In genomic region chr11:68297494-68297811, GRCh38 we compare ENCODE assay signal across 11 cellular contexts. TPM values are rescaled to one million over a fixed set of nuclear protein-coding genes. Genes with fewer than 3 reads are reported as not detected.
DNase-seq lines count a peak whose midpoint lies in the region; ATAC-seq, FAIRE-seq and TF ChIP-seq lines count a peak whose summit lies in the region.
"Had no signal": no experiment of that assay in that cellular context is flagged by ENCODE, and none has a peak within 500 bp of the region (broad histone marks: within the 10 kb centered on the region; RNA-seq: fewer than 3 reads in every experiment).

No MANE protein-coding gene starts in this region.

- H3K27me3 ChIP-seq in DND-41 (ENCODE audit: insufficient read depth, low read length, poor library complexity), result no peaks in the 10 kb centered on the region
- no peaks in the 10 kb centered on the region for H3K27me3 ChIP-seq in PC-9 (ENCODE audit: insufficient read depth, low read depth)
- peaks cover 0 to 2% of the 10 kb centered on the region in 2 experiments for H3K27me3 ChIP-seq in endothelial cell of umbilical vein (ENCODE audit: control insufficient read depth in 2 of 2, insufficient read depth in 2 of 2, low read length in 2 of 2)
- no peaks in the 10 kb centered on the region for H3K27me3 ChIP-seq in rectal smooth muscle tissue (ENCODE audit: control insufficient read depth, insufficient read depth, low read length)
- H3K27me3 ChIP-seq in gastrocnemius medialis, result no peaks in the 10 kb centered on the region

- H3K4me1 ChIP-seq in DND-41 (ENCODE audit: insufficient read depth, low read length), result peaks cover 7% of the 10 kb centered on the region
- peaks cover 9% of the 10 kb centered on the region for H3K4me1 ChIP-seq in PC-9 (replicated peaks; ENCODE audit: insufficient read depth)
- H3K4me1 ChIP-seq in endothelial cell of umbilical vein (ENCODE audit: control insufficient read depth, extremely low read depth, insufficient read depth, low read length), result peaks cover 4% of the 10 kb centered on the region
- H3K4me1 ChIP-seq in rectal smooth muscle tissue (ENCODE audit: control insufficient read depth, insufficient read depth, low read length), result peaks cover 2% of the 10 kb centered on the region
- peaks cover 0 to 7% of the 10 kb centered on the region in 2 donors for H3K4me1 ChIP-seq in gastrocnemius medialis

- peaks cover 8% of the 10 kb centered on the region; the same call in 1 of the 2 replicates for H4K20me1 ChIP-seq in DND-41 (ENCODE audit: insufficient read depth, low read length)
- no peaks in the 10 kb centered on the region for H4K20me1 ChIP-seq in PC-9 (ENCODE audit: insufficient read depth)
- H4K20me1 ChIP-seq in endothelial cell of umbilical vein (replicated peaks; ENCODE audit: control insufficient read depth, extremely low read depth, insufficient read depth, low read length), result no peaks in the 10 kb centered on the region

- TF ChIP-seq CTCF in DND-41 (IDR thresholded peaks at IDR 0.05; ENCODE audit: borderline replicate concordance, extremely low read depth, low read length, poor library complexity, severe bottlenecking), result no peak
- TF ChIP-seq CTCF in PC-9 (conservative IDR thresholded peaks at IDR 0.05), result no peak
- no peak for TF ChIP-seq CTCF in endothelial cell of umbilical vein (IDR thresholded peaks at IDR 0.05; ENCODE audit: extremely low read depth in 1 of 2, insufficient read depth in 1 of 2, low read depth in 1 of 2, low read length in 2 of 2)
- TF ChIP-seq CTCF in gastrocnemius medialis (IDR thresholded peaks at IDR 0.05 in 4 of 5, conservative IDR thresholded peaks at IDR 0.05 in 1 of 5), result no peak

- H3K4me2 ChIP-seq in DND-41 (ENCODE audit: insufficient read depth, low read length) (peak overlapping the region; percentile 55; the same call in 1 of the 2 replicates), PC-9 (peak overlapping the region; percentile 10; the same call in 1 of the 2 replicates), endothelial cell of umbilical vein (ENCODE audit: insufficient read depth, low read length) (no peak overlapping the region)

- no peaks in the 10 kb centered on the region for H3K36me3 Mint-ChIP-seq in activated T-cell treated with anti-CD3 and anti-CD28 coated beads, Interleukin-2, amount 50 U/mL, for 4 hours (ENCODE audit: insufficient read depth)
- H3K36me3 Mint-ChIP-seq in activated T-cell treated with anti-CD3 and anti-CD28 coated beads, Interleukin-2, amount 50 U/mL, for 24 hours (ENCODE audit: low read depth), result no peaks in the 10 kb centered on the region
- H3K36me3 Mint-ChIP-seq: naive thymus-derived CD8-positive, alpha-beta T cell had no signal

- peak overlapping the region in 1 of 2 experiments; percentile 38; a peak in 1 of 4 replicates for H3K4me3 ChIP-seq in DND-41 (ENCODE audit: low read depth in 1 of 2, low read length in 2 of 2)
- no peak overlapping the region for H3K4me3 ChIP-seq in PC-9
- H3K4me3 ChIP-seq in endothelial cell of umbilical vein (replicated peaks in 1 of 3; ENCODE audit: insufficient read depth in 1 of 3, low read depth in 1 of 3, low read length in 3 of 3), result no peak overlapping the region
- H3K4me3 ChIP-seq in rectal smooth muscle tissue (ENCODE audit: low read length), result peak overlapping the region; percentile 37
- H3K4me3 ChIP-seq in gastrocnemius medialis, result peak overlapping the region in 1 of 4 donors; percentile 16
- H3K4me3 ChIP-seq: psoas muscle had no signal

- DNase-seq in DND-41, result no peak
- DNase-seq in PC-9, result no peak
- DNase-seq in endothelial cell of umbilical vein (ENCODE audit: low read depth, low spot score), result no peak
- DNase-seq in activated T-cell treated with anti-CD3 and anti-CD28 coated beads, Interleukin-2, amount 50 U/mL, for 48 hours, result no peak
- DNase-seq in activated T-cell treated with anti-CD3 and anti-CD28 coated beads, Interleukin-2, amount 50 U/mL, for 4 hours, result no peak
- DNase-seq in activated T-cell treated with anti-CD3 and anti-CD28 coated beads, Interleukin-2, amount 50 U/mL, for 24 hours, result no peak
- DNase-seq in gastrocnemius medialis, result no peak
- DNase-seq: NCI-H1694 treated with DMSO at 0.1 percent for 48 hours had no signal

- H3K9me3 ChIP-seq in DND-41 (ENCODE audit: insufficient read depth, low read length, severe bottlenecking) (no peaks in the 10 kb centered on the region), PC-9 (ENCODE audit: insufficient read depth, low read depth) (no peaks in the 10 kb centered on the region), endothelial cell of umbilical vein (replicated peaks; ENCODE audit: control insufficient read depth, insufficient read depth, low read length) (no peaks in the 10 kb centered on the region), gastrocnemius medialis (no peaks in the 10 kb centered on the region)
- H3K9me3 ChIP-seq: psoas muscle had no signal

- H3K79me2 ChIP-seq in DND-41 (ENCODE audit: insufficient read depth, low read length), result no peaks in the 10 kb centered on the region
- H3K79me2 ChIP-seq in PC-9 (ENCODE audit: low read depth), result no peaks in the 10 kb centered on the region
- no peaks in the 10 kb centered on the region for H3K79me2 ChIP-seq in endothelial cell of umbilical vein (ENCODE audit: control insufficient read depth, insufficient read depth, low read length)

- ATAC-seq in DND-41 (ENCODE audit: insufficient read depth, low read depth) (no peak), gastrocnemius medialis (no peak)
- no peak for ATAC-seq in activated T-cell treated with anti-CD3 and anti-CD28 coated beads, Interleukin-2, amount 50 U/mL, for 4 hours

- H3K27ac Mint-ChIP-seq in activated T-cell treated with anti-CD3 and anti-CD28 coated beads, Interleukin-2, amount 50 U/mL, for 24 hours, result no peak overlapping the region

- BruUV-seq in PC-9 (replicated peaks; lab: Mats Ljungman, UMichigan) (no TSS peak), endothelial cell of umbilical vein (replicated peaks; lab: Mats Ljungman, UMichigan) (no TSS peak)

- dilution Hi-C loops in endothelial cell of umbilical vein (cut with MboI; ENCODE audit: extremely low pct_ligation_motif_present, low sequenced_read_pairs), result no loop called here

- no peaks in the 10 kb centered on the region for H3K9me2 ChIP-seq in PC-9 (ENCODE audit: insufficient read depth)

- H3K9me1 ChIP-seq in endothelial cell of umbilical vein (replicated peaks; ENCODE audit: control insufficient read depth, extremely low read depth, insufficient read depth, low read length), result no peaks in the 10 kb centered on the region

- POLR2A ChIA-PET in PC-9 (lab: Charles Lee; ENCODE audit: unreplicated experiment) (no interaction called here), endothelial cell of umbilical vein (lab: Charles Lee) (interaction anchor here (1.4 kb wide), 1 partner anchor 25 kb away, joined by 4 read pairs; the partner anchor contains the start of gene C11orf24)

- H3K4me3 Mint-ChIP-seq in activated T-cell treated with anti-CD3 and anti-CD28 coated beads, Interleukin-2, amount 50 U/mL, for 4 hours, result no peak overlapping the region
- H3K4me3 Mint-ChIP-seq in activated T-cell treated with anti-CD3 and anti-CD28 coated beads, Interleukin-2, amount 50 U/mL, for 24 hours, result no peak overlapping the region

- peak overlapping the region; percentile 13; the same call in 1 of the 2 replicates for H2AFZ ChIP-seq in DND-41 (ENCODE audit: low read depth, low read length)
- H2AFZ ChIP-seq in PC-9, result no peak overlapping the region
- peak overlapping the region; percentile 63 for H2AFZ ChIP-seq in endothelial cell of umbilical vein (ENCODE audit: low read depth, low read length)

- no peak for TF ChIP-seq POLR2A in endothelial cell of umbilical vein (IDR thresholded peaks at IDR 0.05; ENCODE audit: low read depth, low read length)
- no peak for TF ChIP-seq POLR2A in gastrocnemius medialis (IDR thresholded peaks at IDR 0.05)

- FAIRE-seq in endothelial cell of umbilical vein (lab: Jason Lieb, UNC), result no peak

- in situ Hi-C loops in gastrocnemius medialis (cut with MboI; ENCODE audit: low sequenced_read_pairs in 4 of 4), result loop anchor here (5.0 kb wide), 2 partner anchors 40 to 90 kb away; no protein-coding TSS in a partner anchor

- H3K9me3 Mint-ChIP-seq in activated T-cell treated with anti-CD3 and anti-CD28 coated beads, Interleukin-2, amount 50 U/mL, for 4 hours, result no peaks in the 10 kb centered on the region
- H3K9me3 Mint-ChIP-seq in activated T-cell treated with anti-CD3 and anti-CD28 coated beads, Interleukin-2, amount 50 U/mL, for 24 hours, result no peaks in the 10 kb centered on the region
- H3K9me3 Mint-ChIP-seq: naive thymus-derived CD8-positive, alpha-beta T cell had no signal

- H3K36me3 ChIP-seq in DND-41 (ENCODE audit: insufficient read depth, low read length), result no peaks in the 10 kb centered on the region
- no peaks in the 10 kb centered on the region for H3K36me3 ChIP-seq in PC-9 (ENCODE audit: low read depth)
- H3K36me3 ChIP-seq in endothelial cell of umbilical vein (ENCODE audit: control insufficient read depth in 2 of 2, extremely low read depth in 1 of 2, insufficient read depth in 2 of 2, low read length in 2 of 2), result no peaks in the 10 kb centered on the region
- no peaks in the 10 kb centered on the region for H3K36me3 ChIP-seq in rectal smooth muscle tissue (ENCODE audit: control insufficient read depth, insufficient read depth, low read length)
- no peaks in the 10 kb centered on the region for H3K36me3 ChIP-seq in gastrocnemius medialis

- peaks cover 3% of the 10 kb centered on the region for H3K4me1 Mint-ChIP-seq in activated T-cell treated with anti-CD3 and anti-CD28 coated beads, Interleukin-2, amount 50 U/mL, for 4 hours (ENCODE audit: low read depth)
- H3K4me1 Mint-ChIP-seq in activated T-cell treated with anti-CD3 and anti-CD28 coated beads, Interleukin-2, amount 50 U/mL, for 24 hours (ENCODE audit: low read depth), result peaks cover 2% of the 10 kb centered on the region

- intact Hi-C loops in PC-9 (cut with micrococcal nuclease; ENCODE audit: unreplicated experiment), result loop anchor here (1.0 to 5.0 kb wide), 2 partner anchors 40 to 90 kb away; no protein-coding TSS in a partner anchor
- intact Hi-C loops in endothelial cell of umbilical vein (cut with micrococcal nuclease), result loop anchor here (1.0 to 2.0 kb wide), 5 partner anchors 26 to 150 kb away; partner anchors contain the start of gene C11orf24
- intact Hi-C loops in gastrocnemius medialis (cut with DNase I; ENCODE audit: low total_unique reads), result loop anchor here (1.0 to 5.0 kb wide), 4 partner anchors 27 to 150 kb away; partner anchors contain the start of gene C11orf24

- CTCF ChIA-PET in PC-9 (lab: Charles Lee), result interaction anchor here (0.6 to 2.8 kb wide), 6 partner anchors 13 to 98 kb away, joined by 4 to 15 read pairs (median 5); no protein-coding TSS in a partner anchor
- CTCF ChIA-PET in endothelial cell of umbilical vein (lab: Charles Lee), result interaction anchor here (0.9 to 7.1 kb wide), 15 partner anchors 10 to 394 kb away, joined by 3 to 152 read pairs (median 6); partner anchors contain the start of gene C11orf24

- H3F3A ChIP-seq in PC-9 (ENCODE audit: insufficient read depth, low read depth), result peaks cover 8% of the 10 kb centered on the region; the same call in 1 of the 2 replicates

- H3K27me3 Mint-ChIP-seq in activated T-cell treated with anti-CD3 and anti-CD28 coated beads, Interleukin-2, amount 50 U/mL, for 4 hours (ENCODE audit: low read depth), result no peaks in the 10 kb centered on the region
- no peaks in the 10 kb centered on the region for H3K27me3 Mint-ChIP-seq in activated T-cell treated with anti-CD3 and anti-CD28 coated beads, Interleukin-2, amount 50 U/mL, for 24 hours
- H3K27me3 Mint-ChIP-seq: naive thymus-derived CD8-positive, alpha-beta T cell had no signal

- H3K27ac ChIP-seq in DND-41 (ENCODE audit: low read length) (no peak overlapping the region), PC-9 (no peak overlapping the region), endothelial cell of umbilical vein (ENCODE audit: insufficient read depth, low read depth, low read length) (no peak overlapping the region), rectal smooth muscle tissue (ENCODE audit: low read depth, low read length) (no peak overlapping the region), gastrocnemius medialis (no peak overlapping the region)
- H3K27ac ChIP-seq: psoas muscle had no signal

- peak overlapping the region; percentile 7; the same call in 1 of the 2 replicates for H3K9ac ChIP-seq in DND-41 (ENCODE audit: low read depth, low read length)
- H3K9ac ChIP-seq in endothelial cell of umbilical vein (replicated peaks; ENCODE audit: extremely low read depth, insufficient read depth, low read length), result no peak overlapping the region
- no peak overlapping the region for H3K9ac ChIP-seq in rectal smooth muscle tissue (ENCODE audit: low read length)

RNA-seq across cellular contexts. Expression of gene LRP5, which starts 14.9 kb away (rescaled TPM):
- total RNA-seq in PC-9 (2021), result 112 and 129 TPM in 2 replicates
- total RNA-seq in endothelial cell of umbilical vein, result 44.3 and 51.8 TPM in 2 replicates
- polyA plus RNA-seq in endothelial cell of umbilical vein, result 35.1 and 40.0 TPM in 2 replicates
- polyA plus RNA-seq in endothelial cell of umbilical vein (2011; cell fraction: cytosol; rRNA removed), result 18.3 and 23.0 TPM in 2 replicates
- 31.9 and 36.6 TPM in 2 replicates for polyA plus RNA-seq in endothelial cell of umbilical vein (2011; cell fraction: nucleus; rRNA removed)
- polyA plus RNA-seq in endothelial cell of umbilical vein (2012), result 34.5 and 37.8 TPM in 2 replicates
- polyA minus RNA-seq in endothelial cell of umbilical vein, result 47.7 and 66.2 TPM in 2 replicates
- 27.9 TPM for polyA minus RNA-seq in endothelial cell of umbilical vein (2011; cell fraction: cytosol; rRNA and poly(A)+ RNA removed)
- polyA minus RNA-seq in endothelial cell of umbilical vein (2011; cell fraction: nucleus; rRNA and poly(A)+ RNA removed), result 26.7 and 48.6 TPM in 2 replicates
- total RNA-seq in activated T-cell treated with anti-CD3 and anti-CD28 coated beads, Interleukin-2, amount 50 U/mL, for 4 hours, result 1 to 10 TPM; 7.7 to 8.5 (median 7.9) TPM
- total RNA-seq in gastrocnemius medialis, result 10 to 100 TPM in 2 of 4 donors, 1 to 10 TPM in 2; 3.7 to 12.3 (median 8.1) TPM

RNA-seq across cellular contexts. Expression of gene C11orf24, which starts 25.7 kb away (rescaled TPM):
- total RNA-seq in PC-9 (2021) (27.2 and 37.7 TPM in 2 replicates), endothelial cell of umbilical vein (26.4 and 28.4 TPM in 2 replicates), gastrocnemius medialis (10 to 100 TPM in 2 of 4 donors, 1 to 10 TPM in 2; 8.1 to 19.3 (median 10.6) TPM)
- 34.1 and 40.4 TPM in 2 replicates for polyA plus RNA-seq in endothelial cell of umbilical vein
- polyA plus RNA-seq in endothelial cell of umbilical vein (2011; cell fraction: cytosol; rRNA removed), result 17.9 and 21.8 TPM in 2 replicates
- 10.6 and 11.3 TPM in 2 replicates for polyA plus RNA-seq in endothelial cell of umbilical vein (2011; cell fraction: nucleus; rRNA removed)
- 27.8 and 36.3 TPM in 2 replicates for polyA plus RNA-seq in endothelial cell of umbilical vein (2012)
- 14.6 and 17.9 TPM in 2 replicates for polyA minus RNA-seq in endothelial cell of umbilical vein
- 38.0 TPM for polyA minus RNA-seq in endothelial cell of umbilical vein (2011; cell fraction: cytosol; rRNA and poly(A)+ RNA removed)
- polyA minus RNA-seq in endothelial cell of umbilical vein (2011; cell fraction: nucleus; rRNA and poly(A)+ RNA removed), result 5.2 and 6.5 TPM in 2 replicates
- 10 to 100 TPM; 46.8 to 49.2 (median 47.3) TPM for total RNA-seq in activated T-cell treated with anti-CD3 and anti-CD28 coated beads, Interleukin-2, amount 50 U/mL, for 4 hours
